ENCODE assay signal across 8 cellular contexts in genomic region chr2:199485732-199486335, GRCh38. TPM values are rescaled to one million over a fixed set of nuclear protein-coding genes. Genes with fewer than 3 reads are reported as not detected.
A peak's percentile ranks its signal among the peaks of the same experiment; 100 is the strongest.
DNase-seq lines count a peak whose midpoint lies in the region; ATAC-seq and TF ChIP-seq lines count a peak whose summit lies in the region.

No MANE protein-coding gene starts in this region.

- H3K9me2 ChIP-seq in MM.1S (replicated peaks; ENCODE audit: insufficient read depth, low read length): no peaks in the 10 kb centered on the region

- peak; percentile 63 for TF ChIP-seq CTCF in MM.1S (IDR thresholded peaks at IDR 0.05; ENCODE audit: low read length)
- TF ChIP-seq CTCF in epithelial cell of esophagus (IDR thresholded peaks at IDR 0.05; ENCODE audit: insufficient read depth, low read depth, low read length, missing control alignments): peak; percentile 65
- peak; percentile 80 for TF ChIP-seq CTCF in osteoblast (IDR thresholded peaks at IDR 0.05; ENCODE audit: extremely low read depth, low read depth, low read length)
- TF ChIP-seq CTCF in coronary artery (IDR thresholded peaks at IDR 0.05): no peak

- no peaks in the 10 kb centered on the region for H3K36me3 ChIP-seq in MM.1S (replicated peaks; ENCODE audit: insufficient read depth, low read length)
- no peaks in the 10 kb centered on the region for H3K36me3 ChIP-seq in osteoblast (ENCODE audit: insufficient read depth, low read length)

- no peak overlapping the region for H2AFZ ChIP-seq in MM.1S (ENCODE audit: low read length)
- no peak overlapping the region for H2AFZ ChIP-seq in osteoblast (ENCODE audit: low read length)

- H4K20me1 ChIP-seq in MM.1S (ENCODE audit: insufficient read depth, low read length) (no peaks in the 10 kb centered on the region), osteoblast (ENCODE audit: insufficient read depth, low read length) (no peaks in the 10 kb centered on the region)

- H3K27ac ChIP-seq in MM.1S (ENCODE audit: low read length): no peak overlapping the region
- H3K27ac ChIP-seq in osteoblast (ENCODE audit: low read depth, low read length): no peak overlapping the region
- no peak overlapping the region for H3K27ac ChIP-seq in coronary artery

- DNase-seq in DMS53 (lab: John Stamatoyannopoulos, UW) (peak; percentile 86), MM.1S (peak; percentile 53), SK-N-DZ (ENCODE audit: low spot score) (peak; percentile 72), epithelial cell of esophagus (ENCODE audit: low read depth) (peak; percentile 56), osteoblast (ENCODE audit: insufficient read length, low spot score, missing footprints) (peak; percentile 82), 8988T (no peak), coronary artery (ENCODE audit: low spot score) (no peak)

- no peak overlapping the region for H3K9ac ChIP-seq in MM.1S (ENCODE audit: low read length)

- H3K4me3 ChIP-seq in MM.1S (ENCODE audit: low read length): no peak overlapping the region
- H3K4me3 ChIP-seq in epithelial cell of esophagus (ENCODE audit: low read length): no peak overlapping the region
- H3K4me3 ChIP-seq in osteoblast (ENCODE audit: insufficient read depth, low read length): no peak overlapping the region
- H3K4me3 ChIP-seq in coronary artery: no peak overlapping the region

- no peaks in the 10 kb centered on the region for H3K79me2 ChIP-seq in MM.1S (ENCODE audit: low read length)
- no peaks in the 10 kb centered on the region for H3K79me2 ChIP-seq in osteoblast (ENCODE audit: insufficient read depth, low read length)

- ATAC-seq in GM19395 (IDR thresholded peaks at IDR 0.05; ENCODE audit: unreplicated experiment): peak; percentile 54

- no peaks in the 10 kb centered on the region for H3F3A ChIP-seq in MM.1S (ENCODE audit: insufficient read depth, low read length)

- no peaks in the 10 kb centered on the region for H3K4me1 ChIP-seq in MM.1S (ENCODE audit: low read length)
- H3K4me1 ChIP-seq in osteoblast (ENCODE audit: insufficient read depth, low read length): peaks cover 3% of the 10 kb centered on the region

- H3K27me3 ChIP-seq in MM.1S (replicated peaks; ENCODE audit: insufficient read depth, low read length) (no peaks in the 10 kb centered on the region), osteoblast (ENCODE audit: insufficient read depth, low read length) (peaks cover 11% of the 10 kb centered on the region)

- H3K4me2 ChIP-seq in MM.1S (ENCODE audit: low read depth, low read length): no peak overlapping the region
- peak overlapping the region; percentile 37 for H3K4me2 ChIP-seq in osteoblast (ENCODE audit: insufficient read depth, low read length)

- no peaks in the 10 kb centered on the region for H3K9me3 ChIP-seq in MM.1S (replicated peaks; ENCODE audit: insufficient read depth, low read length)
- no peaks in the 10 kb centered on the region for H3K9me3 ChIP-seq in osteoblast (ENCODE audit: low read depth, low read length)

RNA-seq across cellular contexts. Expression of gene SATB2, which starts 28.1 kb away (rescaled TPM):
- polyA plus RNA-seq in SK-N-DZ (2014; cell fraction: cytosol; rRNA removed): 13.0 and 13.4 TPM in 2 replicates
- polyA plus RNA-seq in SK-N-DZ (2014; cell fraction: nucleus; rRNA removed): 21.5 and 28.5 TPM in 2 replicates
- total RNA-seq in osteoblast: 53.2 and 54.5 TPM in 2 replicates

Comparison
In these comparisons a context has a peak if more than half of its experiments do, and no peak if none do; other contexts are left out.
1. DNase-seq: peak in DMS53 (single experiment), MM.1S (single experiment), SK-N-DZ (single experiment), epithelial cell of esophagus (single experiment) and osteoblast (single experiment); none in 8988T (single experiment) and coronary artery (single experiment).